10 cellular contexts compared by ENCODE assay signal in genomic region chr12:19288603-19289244, GRCh38.
DNase-seq lines count a peak whose midpoint lies in the region; ATAC-seq and TF ChIP-seq lines count a peak whose summit lies in the region.
"Had no signal": no experiment of that assay in that cellular context is flagged by ENCODE, and none has a peak within 500 bp of the region (broad histone marks: within the 10 kb centered on the region; RNA-seq: fewer than 3 reads in every experiment).

No MANE protein-coding gene starts in this region.

- TF ChIP-seq CTCF in DND-41 (IDR thresholded peaks at IDR 0.05; ENCODE audit: borderline replicate concordance, extremely low read depth, low read length, poor library complexity, severe bottlenecking) (peak; percentile 75), endodermal cell (conservative IDR thresholded peaks at IDR 0.05) (peak; percentile 97), neural crest cell (conservative IDR thresholded peaks at IDR 0.05) (peak; percentile 94), lower leg skin (IDR thresholded peaks at IDR 0.05) (no peak)

- no peaks in the 10 kb centered on the region for H3K4me1 ChIP-seq in DND-41 (ENCODE audit: insufficient read depth, low read length)
- peaks cover 8% of the 10 kb centered on the region for H3K4me1 ChIP-seq in endodermal cell (ENCODE audit: control insufficient read depth, insufficient read depth, low read length)

- peak overlapping the region; percentile 49; the same call in 1 of the 2 replicates for H3K27ac ChIP-seq in DND-41 (ENCODE audit: low read length)
- no peak overlapping the region for H3K27ac ChIP-seq in endodermal cell (ENCODE audit: low read depth, low read length)
- H3K27ac ChIP-seq: skin epidermis had no signal

- H3K27ac Mint-ChIP-seq in endodermal cell (no peak overlapping the region), neural crest cell (ENCODE audit: unreplicated experiment) (no peak overlapping the region)
- H3K27ac Mint-ChIP-seq: T-helper 1 cell treated with Interleukin-12 subunit alpha and Interleukin-12 subunit beta and Interleukin-4 antibody, amounts not matched to agents 30 μg/mL and 1 μg/mL, for 36 hours had no signal

- TF ChIP-seq POLR2A in lower leg skin (IDR thresholded peaks at IDR 0.05) (no peak), GM18505 (IDR thresholded peaks at IDR 0.05; ENCODE audit: borderline replicate concordance, extremely low read depth, insufficient read depth, insufficient read length) (no peak)

- peak; percentile 77 for ATAC-seq in DND-41 (ENCODE audit: insufficient read depth, low read depth)
- ATAC-seq in HG03103 (IDR thresholded peaks at IDR 0.05; ENCODE audit: low read depth, unreplicated experiment) = peak; percentile 63
- no peak for ATAC-seq in GM18505 (IDR thresholded peaks at IDR 0.05; ENCODE audit: unreplicated experiment)

- peak overlapping the region; percentile 31; the same call in 1 of the 2 replicates for H2AFZ ChIP-seq in DND-41 (ENCODE audit: low read depth, low read length)

- no peak overlapping the region for H3K9ac ChIP-seq in DND-41 (ENCODE audit: low read depth, low read length)
- no peak overlapping the region for H3K9ac ChIP-seq in endodermal cell (ENCODE audit: extremely low read depth, low read length, poor library complexity, severe bottlenecking)

- intact Hi-C loops in lower leg skin (cut with DNase I; ENCODE audit: low total_unique reads) = no loop called here

- H4K20me1 ChIP-seq in DND-41 (ENCODE audit: insufficient read depth, low read length) = no peaks in the 10 kb centered on the region

- H3K9me3 ChIP-seq in DND-41 (ENCODE audit: insufficient read depth, low read length, severe bottlenecking) = no peaks in the 10 kb centered on the region
- no peaks in the 10 kb centered on the region for H3K9me3 ChIP-seq in endodermal cell (ENCODE audit: control insufficient read depth, low read length)

- no peak overlapping the region for H3K4me2 ChIP-seq in DND-41 (ENCODE audit: insufficient read depth, low read length)

- H3K27me3 ChIP-seq in DND-41 (ENCODE audit: insufficient read depth, low read length, poor library complexity) = no peaks in the 10 kb centered on the region
- H3K27me3 ChIP-seq in endodermal cell (ENCODE audit: control insufficient read depth, insufficient read depth, low read length, poor library complexity, severe bottlenecking) = no peaks in the 10 kb centered on the region

- H3K4me3 Mint-ChIP-seq in endodermal cell (no peak overlapping the region), neural crest cell (no peak overlapping the region)
- H3K4me3 Mint-ChIP-seq: T-helper 1 cell treated with Interleukin-12 subunit alpha and Interleukin-12 subunit beta and Interleukin-4 antibody, amounts not matched to agents 30 μg/mL and 1 μg/mL, for 36 hours had no signal

- H3K36me3 Mint-ChIP-seq in endodermal cell (ENCODE audit: low read depth) (peaks cover 65% of the 10 kb centered on the region), neural crest cell (ENCODE audit: low read depth) (peaks cover 8% of the 10 kb centered on the region)

- no peak overlapping the region for H3K4me3 ChIP-seq in DND-41 (ENCODE audit: low read depth in 1 of 2, low read length in 2 of 2)
- H3K4me3 ChIP-seq in endodermal cell (ENCODE audit: low read length) = no peak overlapping the region
- no peak overlapping the region for H3K4me3 ChIP-seq in lower leg skin (ENCODE audit: low read depth, poor library complexity, severe bottlenecking)
- H3K4me3 ChIP-seq: skin epidermis had no signal

- DNase-seq in DND-41 (no peak), NCI-H748 (lab: John Stamatoyannopoulos, UW; ENCODE audit: unreplicated experiment) (peak; percentile 24), endodermal cell (no peak), neural crest cell (ENCODE audit: low read depth, low spot score) (no peak), lower leg skin (ENCODE audit: low spot score in 2 of 2) (no peak)
- DNase-seq in activated CD4-positive, alpha-beta T cell treated with anti-CD3 and anti-CD28 coated beads for 1 hour = no peak

- 63 to 77% methylated on average over 1 to 2 of the region's 2 CpGs for WGBS in endodermal cell (ENCODE audit: insufficient coverage in 1 of 2, insufficient read length in 1 of 2), 2 experiments
- WGBS in lower leg skin, 2 donors = 55 to 58% methylated on average over 2 of the region's 2 CpGs

- H3K79me2 ChIP-seq in DND-41 (ENCODE audit: insufficient read depth, low read length) = no peaks in the 10 kb centered on the region

- H3K27me3 Mint-ChIP-seq in endodermal cell (ENCODE audit: insufficient read depth) (no peaks in the 10 kb centered on the region), neural crest cell (ENCODE audit: low read depth) (no peaks in the 10 kb centered on the region)

- H3K36me3 ChIP-seq in DND-41 (ENCODE audit: insufficient read depth, low read length) = peaks cover 7% of the 10 kb centered on the region
- peaks cover 34% of the 10 kb centered on the region for H3K36me3 ChIP-seq in endodermal cell (ENCODE audit: control insufficient read depth, insufficient read depth, low read length)

- H3K9me3 Mint-ChIP-seq in endodermal cell = no peaks in the 10 kb centered on the region
- no peaks in the 10 kb centered on the region for H3K9me3 Mint-ChIP-seq in neural crest cell
- H3K9me3 Mint-ChIP-seq: T-helper 1 cell treated with Interleukin-12 subunit alpha and Interleukin-12 subunit beta and Interleukin-4 antibody, amounts not matched to agents 30 μg/mL and 1 μg/mL, for 36 hours had no signal

- H3K4me1 Mint-ChIP-seq in endodermal cell = peaks cover 20% of the 10 kb centered on the region
- peaks cover 3% of the 10 kb centered on the region for H3K4me1 Mint-ChIP-seq in neural crest cell

Comparison
In these comparisons a context has a peak if more than half of its experiments do, and no peak if none do; other contexts are left out.
1. CTCF ChIP-seq: peak in DND-41 (single experiment), endodermal cell (single experiment) and neural crest cell (single experiment); none in lower leg skin (0 of 3).